1 cellular context compared by ENCODE assay signal in genomic region chr10:32299354-32299980, GRCh38.
TF ChIP-seq lines count a peak whose summit lies in the region.

No MANE protein-coding gene starts in this region.

TF ChIP-seq in HEK293, 187 proteins besides CTCF, POLR2A, EP300 and RAD21 (continued from another document):
- no peak for TF ChIP-seq REST (tag by site-specific recombination; IDR thresholded peaks at IDR 0.05)
- no peak for TF ChIP-seq ZNF132 (tag by site-specific recombination; IDR thresholded peaks at IDR 0.05; ENCODE audit: borderline replicate concordance)
